ENCODE assay signal across 9 cellular contexts in the genomic region with DNA sequence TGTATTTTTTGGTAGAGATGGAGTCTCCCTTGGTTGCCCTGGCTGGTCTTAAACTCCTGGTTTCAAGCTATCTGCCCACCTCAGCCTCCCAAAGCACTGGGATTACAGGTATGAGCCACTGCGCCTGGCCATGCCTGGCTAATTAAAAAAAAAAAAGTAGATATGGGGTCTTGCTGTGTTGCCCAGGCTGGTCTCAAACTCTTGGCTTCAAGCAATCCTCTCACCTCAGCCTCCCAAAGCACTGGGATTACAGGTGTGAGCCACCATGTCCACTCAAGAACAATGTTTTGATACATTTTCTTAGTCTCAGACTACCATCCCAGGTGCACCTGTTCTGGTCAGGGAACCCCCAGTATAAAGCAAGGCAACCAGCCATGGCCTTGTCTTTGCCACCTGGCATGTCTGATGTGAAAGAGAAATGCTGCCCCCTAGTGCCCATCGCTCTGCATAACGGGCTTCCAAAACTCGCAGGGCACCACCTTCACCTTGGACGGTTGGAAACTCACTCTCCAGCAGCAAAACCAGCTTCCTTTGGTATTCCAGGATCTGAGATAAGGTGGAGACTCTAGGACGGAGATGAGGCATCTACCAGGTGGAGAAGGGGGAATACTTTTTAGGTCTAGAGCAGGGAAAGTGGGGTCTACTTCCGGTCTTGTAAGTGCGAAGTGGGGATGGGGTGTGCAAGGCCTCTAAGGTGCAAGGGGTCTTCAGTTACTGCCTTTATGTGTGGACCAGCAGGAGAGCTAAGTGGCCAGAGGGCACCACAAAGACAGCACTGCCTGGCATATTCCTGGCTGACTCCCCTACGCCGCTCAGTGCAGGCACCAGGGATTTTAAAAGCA. TPM values are rescaled to one million over a fixed set of nuclear protein-coding genes. Genes with fewer than 3 reads are reported as not detected.
DNase-seq lines count a peak whose midpoint lies in the region; ATAC-seq, FAIRE-seq and TF ChIP-seq lines count a peak whose summit lies in the region.
"Had no signal": no experiment of that assay in that cellular context is flagged by ENCODE, and none has a peak within 500 bp of the region (broad histone marks: within the 10 kb centered on the region; RNA-seq: fewer than 3 reads in every experiment).

No MANE protein-coding gene starts in this region.

- POLR2A ChIA-PET in CD4-positive, alpha-beta memory T cell (lab: Charles Lee; ENCODE audit: partially characterized antibody) = interaction anchor here (1.3 kb wide), 2 partner anchors 23 to 49 kb away, joined by 3 to 4 read pairs; no protein-coding TSS in a partner anchor

- CTCF ChIA-PET in CD4-positive, alpha-beta memory T cell (lab: Charles Lee; ENCODE audit: partially characterized antibody) = interaction anchor here (0.7 to 8.5 kb wide), 21 partner anchors 10 to 217 kb away, joined by 3 to 188 read pairs (median 5); partner anchors contain the start of gene AFAP1

- peaks cover 0 to 9% (median 1%) of the 10 kb centered on the region in 8 donors for H3K9me3 Mint-ChIP-seq in CD4-positive, alpha-beta memory T cell
- H3K9me3 Mint-ChIP-seq in type B pancreatic cell = no peaks in the 10 kb centered on the region

- H3K4me1 Mint-ChIP-seq in CD4-positive, alpha-beta memory T cell = peaks cover 2 to 4% (median 4%) of the 10 kb centered on the region in 4 donors
- H3K4me1 Mint-ChIP-seq in type B pancreatic cell (ENCODE audit: unreplicated experiment) = peaks cover 9% of the 10 kb centered on the region

- H3K4me2 ChIP-seq in osteoblast (ENCODE audit: insufficient read depth, low read length) = no peak overlapping the region

- no peaks in the 10 kb centered on the region for H3K27me3 ChIP-seq in CD4-positive, alpha-beta memory T cell (ENCODE audit: insufficient read depth, low read length)
- H3K27me3 ChIP-seq in RWPE2 (ENCODE audit: insufficient read depth, poor library complexity, severe bottlenecking) (no peaks in the 10 kb centered on the region), osteoblast (ENCODE audit: insufficient read depth, low read length) (no peaks in the 10 kb centered on the region)

- peaks cover 5% of the 10 kb centered on the region for H3K4me1 ChIP-seq in CD4-positive, alpha-beta memory T cell (ENCODE audit: insufficient read depth, low read length)
- peaks cover 11% of the 10 kb centered on the region for H3K4me1 ChIP-seq in RWPE2 (ENCODE audit: insufficient read depth, poor library complexity, severe bottlenecking)
- H3K4me1 ChIP-seq in osteoblast (ENCODE audit: insufficient read depth, low read length) = peaks cover 17% of the 10 kb centered on the region

- H3K36me3 ChIP-seq in CD4-positive, alpha-beta memory T cell (ENCODE audit: insufficient read depth, low read length) = no peaks in the 10 kb centered on the region
- H3K36me3 ChIP-seq in RWPE2 (ENCODE audit: low read depth) = no peaks in the 10 kb centered on the region
- no peaks in the 10 kb centered on the region for H3K36me3 ChIP-seq in osteoblast (ENCODE audit: insufficient read depth, low read length)

- H3K36me3 Mint-ChIP-seq in CD4-positive, alpha-beta memory T cell = peaks cover 0 to 3% of the 10 kb centered on the region in 2 donors
- no peaks in the 10 kb centered on the region for H3K36me3 Mint-ChIP-seq in type B pancreatic cell

- peak; percentile 67 to 71 (median 69) for DNase-seq in CD4-positive, alpha-beta memory T cell
- peak; percentile 66 for DNase-seq in Jurkat, Clone E6-1 (ENCODE audit: low read depth, low spot score)
- DNase-seq in RWPE2 (ENCODE audit: low spot score) (no peak), frontal cortex (ENCODE audit: low spot score in 2 of 2) (peak; percentile 72 to 77), osteoblast (ENCODE audit: insufficient read length, low spot score, missing footprints) (peak; percentile 95), type B pancreatic cell (ENCODE audit: extremely low spot score, unreplicated experiment) (no peak)
- peak; percentile 61 for DNase-seq in activated effector memory CD4-positive, alpha-beta T cell treated with Interleukin-2 at 50 U/mL for 16 hours

- peaks cover 15% of the 10 kb centered on the region for H3K79me2 ChIP-seq in osteoblast (ENCODE audit: insufficient read depth, low read length)

- no peaks in the 10 kb centered on the region for H3K9me3 ChIP-seq in CD4-positive, alpha-beta memory T cell (ENCODE audit: control insufficient read depth in 1 of 2, low read length in 2 of 2)
- H3K9me3 ChIP-seq in RWPE2 (ENCODE audit: severe bottlenecking) = peaks cover 5% of the 10 kb centered on the region
- H3K9me3 ChIP-seq in osteoblast (ENCODE audit: low read depth, low read length) = peaks cover 2% of the 10 kb centered on the region

- H3K4me3 Mint-ChIP-seq in CD4-positive, alpha-beta memory T cell = no peak overlapping the region
- no peak overlapping the region for H3K4me3 Mint-ChIP-seq in type B pancreatic cell

- no peak overlapping the region for H3K4me3 ChIP-seq in CD4-positive, alpha-beta memory T cell (ENCODE audit: low read length in 2 of 2)
- no peak overlapping the region for H3K4me3 ChIP-seq in Jurkat, Clone E6-1 (ENCODE audit: low read length)
- H3K4me3 ChIP-seq in RWPE2 (ENCODE audit: severe bottlenecking) = no peak overlapping the region
- H3K4me3 ChIP-seq in osteoblast (ENCODE audit: insufficient read depth, low read length) = no peak overlapping the region
- H3K4me3 ChIP-seq: SK-N-MC had no signal

- no peak for FAIRE-seq in frontal cortex (lab: Jason Lieb, UNC)

- no peaks in the 10 kb centered on the region for H3K27me3 Mint-ChIP-seq in CD4-positive, alpha-beta memory T cell
- H3K27me3 Mint-ChIP-seq in type B pancreatic cell = no peaks in the 10 kb centered on the region

- no peaks in the 10 kb centered on the region for H4K20me1 ChIP-seq in osteoblast (ENCODE audit: insufficient read depth, low read length)

- H2AFZ ChIP-seq in osteoblast (ENCODE audit: low read length) = no peak overlapping the region

- TF ChIP-seq CTCF in RWPE2 (IDR thresholded peaks at IDR 0.05; ENCODE audit: poor library complexity, severe bottlenecking) (peak; percentile 91), osteoblast (IDR thresholded peaks at IDR 0.05; ENCODE audit: extremely low read depth, low read depth, low read length) (peak; percentile 93), type B pancreatic cell (conservative IDR thresholded peaks at IDR 0.05) (peak; percentile 93)

- no peak overlapping the region for H3K27ac Mint-ChIP-seq in CD4-positive, alpha-beta memory T cell
- peak overlapping the region; percentile 42 for H3K27ac Mint-ChIP-seq in type B pancreatic cell

- intact Hi-C loops in CD4-positive, alpha-beta memory T cell (cut with micrococcal nuclease) = loop anchor here (1.0 to 5.0 kb wide), 5 partner anchors 48 to 795 kb away; partner anchors contain the start of genes AFAP1 and SORCS2

- H3K27ac ChIP-seq in CD4-positive, alpha-beta memory T cell (ENCODE audit: low read depth, low read length) = no peak overlapping the region
- H3K27ac ChIP-seq in RWPE2 (ENCODE audit: poor library complexity, severe bottlenecking) = peak overlapping the region; percentile 40
- H3K27ac ChIP-seq in osteoblast (ENCODE audit: low read depth, low read length) = no peak overlapping the region
- H3K27ac ChIP-seq: SK-N-MC had no signal

- ATAC-seq in GM19395 (IDR thresholded peaks at IDR 0.05; ENCODE audit: unreplicated experiment) (peak; percentile 84), RWPE2 (ENCODE audit: low read depth) (peak; percentile 79)

RNA-seq across cellular contexts. Expression of gene AFAP1, which starts 47.7 kb away (rescaled TPM):
- 10 to 100 TPM; 18.8 to 21.8 TPM for total RNA-seq in CD4-positive, alpha-beta memory T cell
- polyA plus RNA-seq in CD4-positive, alpha-beta memory T cell = 1 to 10 TPM in 1 of 2 donors, under 1 TPM in 1; 0.95 to 6.3 TPM
- polyA plus RNA-seq in Jurkat, Clone E6-1 (2012; ENCODE audit: insufficient read depth, insufficient read length) = 7.8 TPM
- total RNA-seq in frontal cortex (45.2 TPM), osteoblast (101 and 106 TPM in 2 replicates), type B pancreatic cell (ENCODE audit: low replicate concordance) (36.6 and 37.2 TPM in 2 replicates)

Comparison
In these comparisons a context has a peak if more than half of its experiments do, and no peak if none do; other contexts are left out.
1. DNase-seq: peak in CD4-positive, alpha-beta memory T cell (5 of 5), Jurkat, Clone E6-1 (single experiment), activated effector memory CD4-positive, alpha-beta T cell treated with Interleukin-2 at 50 U/mL for 16 hours (single experiment), frontal cortex (2 of 2) and osteoblast (single experiment); none in RWPE2 (single experiment) and type B pancreatic cell (single experiment).
2. Peak in every context shown above with its lines, with median percentiles within 50 percentile points of each other: CTCF ChIP-seq.